ENCODE assay signal across 13 cellular contexts in genomic region chr9:105216440-105217178, GRCh38. TPM values are rescaled to one million over a fixed set of nuclear protein-coding genes. Genes with fewer than 3 reads are reported as not detected.
DNase-seq lines count a peak whose midpoint lies in the region; ATAC-seq lines count a peak whose summit lies in the region.
"Had no signal": no experiment of that assay in that cellular context is flagged by ENCODE, and none has a peak within 500 bp of the region (broad histone marks: within the 10 kb centered on the region; RNA-seq: fewer than 3 reads in every experiment).

No MANE protein-coding gene starts in this region.

- no peak overlapping the region for H4K91ac ChIP-seq in trophoblast cell (ENCODE audit: low read depth, low read length)

- H3K4ac ChIP-seq in trophoblast cell (ENCODE audit: low read depth, low read length), result no peak overlapping the region

- H4K12ac ChIP-seq in trophoblast cell (ENCODE audit: low read depth, low read length), result no peak overlapping the region

- H2BK5ac ChIP-seq in trophoblast cell (ENCODE audit: low read depth, low read length, poor library complexity), result no peak overlapping the region

- no peaks in the 10 kb centered on the region for H3K79me2 ChIP-seq in trophoblast cell (ENCODE audit: control insufficient read depth, insufficient read depth, low read length, poor library complexity)

- no peak overlapping the region for H3K14ac ChIP-seq in trophoblast cell (ENCODE audit: low read length)

- ATAC-seq in HG03439 (IDR thresholded peaks at IDR 0.05; ENCODE audit: unreplicated experiment), result no peak
- ATAC-seq in HG03280 (IDR thresholded peaks at IDR 0.05; ENCODE audit: unreplicated experiment), result no peak
- ATAC-seq: psoas muscle had no signal

- H2BK120ac ChIP-seq in trophoblast cell (ENCODE audit: insufficient read depth, low read length, poor library complexity), result no peak overlapping the region

- no peaks in the 10 kb centered on the region for H3K27me3 ChIP-seq in trophoblast cell (ENCODE audit: insufficient read depth, low read length)
- H3K27me3 ChIP-seq: BLaER1 treated with 17β-estradiol and CSF1 and Interleukin-3, amounts not matched to agents 10 nM and 100 nM; brain microvascular endothelial cell had no signal

- no peak overlapping the region for H3K9ac ChIP-seq in trophoblast cell (ENCODE audit: low read length)
- H3K9ac ChIP-seq: BLaER1 treated with 17β-estradiol and CSF1 and Interleukin-3, amounts not matched to agents 10 nM and 100 nM had no signal

- peak; percentile 28 for DNase-seq in EH (ENCODE audit: low read depth)
- DNase-seq in OCI-M1 (lab: John Stamatoyannopoulos, UW), result peak; percentile 25
- DNase-seq in fibroblast of peridontal ligament (ENCODE audit: extremely low read depth), result peak; percentile 25
- DNase-seq in trophoblast cell, result peak; percentile 43 to 73
- no peak for DNase-seq in UCSD-AML1 (lab: John Stamatoyannopoulos, UW; ENCODE audit: unreplicated experiment)
- DNase-seq in MV-4-11 (lab: John Stamatoyannopoulos, UW), result no peak
- DNase-seq: activated CD4-positive, alpha-beta T cell treated with anti-CD3 and anti-CD28 coated beads for 1 hour; brain microvascular endothelial cell; NCI-H1694; psoas muscle had no signal

- no peak overlapping the region for H4K8ac ChIP-seq in trophoblast cell (ENCODE audit: low read depth, low read length)

- no peak overlapping the region for H3K4me2 ChIP-seq in trophoblast cell (ENCODE audit: low read length)
- H3K4me2 ChIP-seq: BLaER1 treated with 17β-estradiol and CSF1 and Interleukin-3, amounts not matched to agents 10 nM and 100 nM had no signal

- H3K36me3 ChIP-seq in trophoblast cell (ENCODE audit: control insufficient read depth in 1 of 2, insufficient read depth in 2 of 2, low read length in 2 of 2), result no peaks in the 10 kb centered on the region
- H3K36me3 ChIP-seq: BLaER1 treated with 17β-estradiol and CSF1 and Interleukin-3, amounts not matched to agents 10 nM and 100 nM; brain microvascular endothelial cell had no signal

- no peak overlapping the region for H3K4me3 ChIP-seq in trophoblast cell (ENCODE audit: low read depth, low read length)
- H3K4me3 ChIP-seq: BLaER1 treated with 17β-estradiol and CSF1 and Interleukin-3, amounts not matched to agents 10 nM and 100 nM; psoas muscle had no signal

- H3K23ac ChIP-seq in trophoblast cell (ENCODE audit: low read length), result peak overlapping the region; percentile 23

- no peak overlapping the region for H2AFZ ChIP-seq in trophoblast cell (ENCODE audit: insufficient read depth, low read length, poor library complexity)

- H2BK12ac ChIP-seq in trophoblast cell (ENCODE audit: low read length), result no peak overlapping the region

- no peak overlapping the region for H3K18ac ChIP-seq in trophoblast cell (ENCODE audit: low read length)

- no peaks in the 10 kb centered on the region for H3K4me1 ChIP-seq in trophoblast cell (ENCODE audit: control insufficient read depth in 1 of 2, insufficient read depth in 2 of 2, low read length in 2 of 2)
- H3K4me1 ChIP-seq: BLaER1 treated with 17β-estradiol and CSF1 and Interleukin-3, amounts not matched to agents 10 nM and 100 nM had no signal

- no peaks in the 10 kb centered on the region for H3K9me3 ChIP-seq in trophoblast cell (ENCODE audit: insufficient read depth, low read depth, low read length)
- H3K9me3 ChIP-seq: psoas muscle had no signal

- H3K27ac ChIP-seq in trophoblast cell (ENCODE audit: low read depth, low read length), result no peak overlapping the region
- H3K27ac ChIP-seq: BLaER1 treated with 17β-estradiol and CSF1 and Interleukin-3, amounts not matched to agents 10 nM and 100 nM; brain microvascular endothelial cell; psoas muscle had no signal

- H3K79me1 ChIP-seq in trophoblast cell (ENCODE audit: low read length), result no peaks in the 10 kb centered on the region

- WGBS in trophoblast cell (ENCODE audit: extremely low coverage, insufficient coverage, insufficient read length), result no CpG with 5 or more reads among the region's 4 CpGs

- H2AK5ac ChIP-seq in trophoblast cell (ENCODE audit: low read length), result no peak overlapping the region

RNA-seq across cellular contexts. Expression of gene SLC44A1, which starts 27.8 kb away (rescaled TPM):
- 26.0 and 26.8 TPM in 2 replicates for polyA plus RNA-seq in trophoblast cell (2013)

Comparison
In these comparisons a context has a peak if more than half of its experiments do, and no peak if none do; other contexts are left out.
1. DNase-seq: peak in EH (single experiment), OCI-M1 (single experiment), fibroblast of peridontal ligament (single experiment) and trophoblast cell (2 of 2); none in UCSD-AML1 (single experiment) and MV-4-11 (single experiment).